Comparison of ENCODE assay signal across 9 cellular contexts in genomic region chr6:134379086-134379485, GRCh38.
A peak's percentile ranks its signal among the peaks of the same experiment; 100 is the strongest.
DNase-seq lines count a peak whose midpoint lies in the region; ATAC-seq and TF ChIP-seq lines count a peak whose summit lies in the region.
"Had no signal": no experiment of that assay in that cellular context is flagged by ENCODE, and none has a peak within 500 bp of the region (broad histone marks: within the 10 kb centered on the region; RNA-seq: fewer than 3 reads in every experiment).

No MANE protein-coding gene starts in this region.

- peaks cover 10% of the 10 kb centered on the region for H3K9me3 Mint-ChIP-seq in type B pancreatic cell

- ATAC-seq in HG03025 (IDR thresholded peaks at IDR 0.05; ENCODE audit: low FRiP score, unreplicated experiment): peak; percentile 81
- ATAC-seq in T-helper 17 cell: peak; percentile 92

- H3K4me1 Mint-ChIP-seq in T-helper 17 cell (peaks cover 22% of the 10 kb centered on the region), type B pancreatic cell (ENCODE audit: unreplicated experiment) (peaks cover 24% of the 10 kb centered on the region)

- no peak overlapping the region for H3K9ac ChIP-seq in iPS-18a (ENCODE audit: low read length)

- H3K4me3 Mint-ChIP-seq in T-helper 17 cell (no peak overlapping the region), type B pancreatic cell (peak overlapping the region; percentile 75)

- H3K27ac Mint-ChIP-seq in T-helper 17 cell: peak overlapping the region; percentile 67
- H3K27ac Mint-ChIP-seq in type B pancreatic cell: peak overlapping the region; percentile 97

- H3K4me3 ChIP-seq in iPS-18a (ENCODE audit: low read length): peak overlapping the region; percentile 22
- no peak overlapping the region for H3K4me3 ChIP-seq in BE2C (ENCODE audit: low read depth, low read length)

- H3K27ac ChIP-seq in iPS-18a (ENCODE audit: low read length): no peak overlapping the region
- H3K27ac ChIP-seq: C4-2B had no signal

- H3K27me3 Mint-ChIP-seq in T-helper 17 cell (no peaks in the 10 kb centered on the region), type B pancreatic cell (no peaks in the 10 kb centered on the region)

- H3K27me3 ChIP-seq in iPS-18a (ENCODE audit: control insufficient read depth, insufficient read depth, low read length) (no peaks in the 10 kb centered on the region), BE2C (no peaks in the 10 kb centered on the region)

- H3K4me1 ChIP-seq in iPS-18a (ENCODE audit: control insufficient read depth, low read depth, low read length) (peaks cover 10% of the 10 kb centered on the region), BE2C (no peaks in the 10 kb centered on the region)

- no peaks in the 10 kb centered on the region for H3K9me3 ChIP-seq in T-helper 17 cell (ENCODE audit: control insufficient read depth, low read length, poor library complexity, severe bottlenecking)
- no peaks in the 10 kb centered on the region for H3K9me3 ChIP-seq in iPS-18a (ENCODE audit: control insufficient read depth, low read depth, low read length)
- no peaks in the 10 kb centered on the region for H3K9me3 ChIP-seq in BE2C

- H3K36me3 ChIP-seq in iPS-18a (ENCODE audit: control insufficient read depth, low read depth, low read length): no peaks in the 10 kb centered on the region
- no peaks in the 10 kb centered on the region for H3K36me3 ChIP-seq in BE2C

- TF ChIP-seq CTCF in type B pancreatic cell (conservative IDR thresholded peaks at IDR 0.05): no peak
- TF ChIP-seq CTCF in BE2C (IDR thresholded peaks at IDR 0.05; ENCODE audit: low read depth, low read length): no peak

- peak; percentile 14 for DNase-seq in activated CD8-positive, alpha-beta memory T cell treated with anti-CD3 and anti-CD28 coated beads, Interleukin-2, amount 50 U/mL, for 24 hours (ENCODE audit: extremely low read depth)
- DNase-seq in activated CD8-positive, alpha-beta memory T cell treated with anti-CD3 and anti-CD28 coated beads for 24 hours: no peak
- DNase-seq in T-helper 17 cell: no peak
- DNase-seq in type B pancreatic cell (ENCODE audit: extremely low spot score, unreplicated experiment): peak; percentile 69
- no peak for DNase-seq in MV-4-11 (lab: John Stamatoyannopoulos, UW)
- DNase-seq in BE2C: no peak

- H3K36me3 Mint-ChIP-seq in T-helper 17 cell (ENCODE audit: low read depth) (peaks cover 2% of the 10 kb centered on the region), type B pancreatic cell (no peaks in the 10 kb centered on the region)

Comparison
In these comparisons a context has a peak if more than half of its experiments do, and no peak if none do; other contexts are left out.
1. DNase-seq: peak in activated CD8-positive, alpha-beta memory T cell treated with anti-CD3 and anti-CD28 coated beads, Interleukin-2, amount 50 U/mL, for 24 hours (single experiment) and type B pancreatic cell (single experiment); none in activated CD8-positive, alpha-beta memory T cell treated with anti-CD3 and anti-CD28 coated beads for 24 hours (single experiment), T-helper 17 cell (0 of 3), MV-4-11 (single experiment) and BE2C (single experiment).